ENCODE assay signal across 17 cellular contexts in genomic region chr1:85824066-85824835, GRCh38.
DNase-seq lines count a peak whose midpoint lies in the region; ATAC-seq and TF ChIP-seq lines count a peak whose summit lies in the region.
"Had no signal": no experiment of that assay in that cellular context is flagged by ENCODE, and none has a peak within 500 bp of the region (broad histone marks: within the 10 kb centered on the region; RNA-seq: fewer than 3 reads in every experiment).

No MANE protein-coding gene starts in this region.

- ATAC-seq in left lung (peak; percentile 84), HG03175 (IDR thresholded peaks at IDR 0.05; ENCODE audit: unreplicated experiment) (no peak), GM19324 (IDR thresholded peaks at IDR 0.05; ENCODE audit: low FRiP score, unreplicated experiment) (no peak)
- ATAC-seq: Right ventricle myocardium inferior, SK-N-SH treated with all-trans-retinoic acid at 6 μM for 48 hours had no signal

- H3K4me1 ChIP-seq in endodermal cell (ENCODE audit: control insufficient read depth, insufficient read depth, low read length): no peaks in the 10 kb centered on the region
- H3K4me1 ChIP-seq in left lung: no peaks in the 10 kb centered on the region

- H3K4me1 Mint-ChIP-seq in endodermal cell: no peaks in the 10 kb centered on the region
- H3K4me1 Mint-ChIP-seq: CD8-positive, alpha-beta memory T cell had no signal

- H3K9ac ChIP-seq in endodermal cell (ENCODE audit: extremely low read depth, low read length, poor library complexity, severe bottlenecking): no peak overlapping the region

- no peak overlapping the region for H3K27ac ChIP-seq in endodermal cell (ENCODE audit: low read depth, low read length)
- H3K27ac ChIP-seq in left lung: no peak overlapping the region

- H3K27me3 Mint-ChIP-seq in endodermal cell (ENCODE audit: insufficient read depth): no peaks in the 10 kb centered on the region
- H3K27me3 Mint-ChIP-seq: CD8-positive, alpha-beta memory T cell had no signal

- no peak overlapping the region for H3K27ac Mint-ChIP-seq in endodermal cell
- H3K27ac Mint-ChIP-seq: CD8-positive, alpha-beta memory T cell had no signal

- no peaks in the 10 kb centered on the region for H3K9me3 ChIP-seq in endodermal cell (ENCODE audit: control insufficient read depth, low read length)
- no peaks in the 10 kb centered on the region for H3K9me3 ChIP-seq in left lung

- DNase-seq in ELR (ENCODE audit: low read depth) (peak; percentile 3), NCI-H82 (lab: John Stamatoyannopoulos, UW) (peak; percentile 94), endodermal cell (peak; percentile 60), left lung (no peak), NCI-H2081 treated with DMSO at 0.1 percent for 48 hours (lab: John Stamatoyannopoulos, UW) (no peak), middle frontal gyrus (ENCODE audit: extremely low spot score, low spot score) (no peak)
- DNase-seq: CD8-positive, alpha-beta memory T cell; GOT3; IMR-90; MV-4-11; NCI-H1436 treated with DMSO at 0.1 percent for 48 hours; NCI-H2081; NCI-H69 had no signal

- intact Hi-C loops in left lung (cut with DNase I): no loop called here

- 93% methylated on average over 6 to 9 of the region's 9 CpGs for WGBS in endodermal cell (ENCODE audit: insufficient coverage in 1 of 2, insufficient read length in 1 of 2), 2 experiments

- no peak overlapping the region for H3K4me3 ChIP-seq in endodermal cell (ENCODE audit: low read length)
- H3K4me3 ChIP-seq in left lung: no peak overlapping the region

- H3K36me3 Mint-ChIP-seq in endodermal cell (ENCODE audit: low read depth): no peaks in the 10 kb centered on the region
- H3K36me3 Mint-ChIP-seq: CD8-positive, alpha-beta memory T cell had no signal

- H3K27me3 ChIP-seq in endodermal cell (ENCODE audit: control insufficient read depth, insufficient read depth, low read length, poor library complexity, severe bottlenecking) (no peaks in the 10 kb centered on the region), left lung (no peaks in the 10 kb centered on the region)

- TF ChIP-seq CTCF in endodermal cell (conservative IDR thresholded peaks at IDR 0.05) (peak; percentile 58), left lung (IDR thresholded peaks at IDR 0.05) (no peak)

- H3K9me3 Mint-ChIP-seq in endodermal cell: peaks cover 2% of the 10 kb centered on the region

- H3K4me3 Mint-ChIP-seq in endodermal cell: no peak overlapping the region
- H3K4me3 Mint-ChIP-seq: CD8-positive, alpha-beta memory T cell had no signal

- H3K36me3 ChIP-seq in endodermal cell (ENCODE audit: control insufficient read depth, insufficient read depth, low read length): no peaks in the 10 kb centered on the region
- no peaks in the 10 kb centered on the region for H3K36me3 ChIP-seq in left lung

Comparison
In these comparisons a context has a peak if more than half of its experiments do, and no peak if none do; other contexts are left out.
1. DNase-seq: peak in ELR (single experiment), NCI-H82 (single experiment) and endodermal cell (single experiment); none in left lung (0 of 2), NCI-H2081 treated with DMSO at 0.1 percent for 48 hours (single experiment) and middle frontal gyrus (single experiment).